15 cellular contexts compared by ENCODE assay signal in genomic region chr12:51622564-51622963, GRCh38. TPM values are rescaled to one million over a fixed set of nuclear protein-coding genes. Genes with fewer than 3 reads are reported as not detected.
A peak's percentile ranks its signal among the peaks of the same experiment; 100 is the strongest.
DNase-seq lines count a peak whose midpoint lies in the region; ATAC-seq and TF ChIP-seq lines count a peak whose summit lies in the region.
"Had no signal": no experiment of that assay in that cellular context is flagged by ENCODE, and none has a peak within 500 bp of the region (broad histone marks: within the 10 kb centered on the region; RNA-seq: fewer than 3 reads in every experiment).

No MANE protein-coding gene starts in this region.

- H3K9me3 Mint-ChIP-seq in progenitor cell of endocrine pancreas (ENCODE audit: low read depth): no peaks in the 10 kb centered on the region

- no peaks in the 10 kb centered on the region for H3K36me3 Mint-ChIP-seq in progenitor cell of endocrine pancreas (ENCODE audit: insufficient read depth)

- 59% methylated on average over 1 of the region's 1 CpG for WGBS in right cardiac atrium

- no peak for ATAC-seq in right cardiac atrium
- ATAC-seq: activated T-cell treated with anti-CD3 and anti-CD28 coated beads, Interleukin-2, amount 50 U/mL, for 72 hours had no signal

- no peak overlapping the region for H3K9ac ChIP-seq in HUES48 (ENCODE audit: low read depth, low read length)
- H3K9ac ChIP-seq: KMS-11 had no signal

- in situ Hi-C loops in astrocyte of the spinal cord (cut with HindIII; ENCODE audit: low sequenced_read_pairs): no loop called here

- H3K4me3 Mint-ChIP-seq in progenitor cell of endocrine pancreas (ENCODE audit: low read depth): no peak overlapping the region
- H3K4me3 Mint-ChIP-seq: activated T-cell treated with anti-CD3 and anti-CD28 coated beads, Interleukin-2, amount 50 U/mL, for 72 hours had no signal

- TF ChIP-seq CTCF in astrocyte of the spinal cord (IDR thresholded peaks at IDR 0.05; ENCODE audit: low read depth, low read length): no peak
- TF ChIP-seq CTCF in progenitor cell of endocrine pancreas (IDR thresholded peaks at IDR 0.05; ENCODE audit: unreplicated experiment): no peak

- no peaks in the 10 kb centered on the region for H3K27me3 ChIP-seq in HUES48 (ENCODE audit: control insufficient read depth, insufficient read depth, low read length)
- H3K27me3 ChIP-seq in right cardiac atrium (ENCODE audit: control insufficient read depth, insufficient read depth): no peaks in the 10 kb centered on the region
- H3K27me3 ChIP-seq: testis had no signal

- H3K27ac ChIP-seq in HUES48 (ENCODE audit: low read depth, low read length) (peak overlapping the region; percentile 82), right cardiac atrium (ENCODE audit: low read length) (no peak overlapping the region)
- H3K27ac ChIP-seq: KMS-11, prostate gland, testis had no signal

- no peak overlapping the region for H3K27ac Mint-ChIP-seq in progenitor cell of endocrine pancreas
- H3K27ac Mint-ChIP-seq: activated T-cell treated with anti-CD3 and anti-CD28 coated beads, Interleukin-2, amount 50 U/mL, for 72 hours had no signal

- H3K36me3 ChIP-seq in HUES48 (ENCODE audit: control insufficient read depth, insufficient read depth, low read length): no peaks in the 10 kb centered on the region
- H3K36me3 ChIP-seq: prostate gland had no signal

- H3K4me1 ChIP-seq in HUES48 (ENCODE audit: control insufficient read depth, insufficient read depth, low read length): peaks cover 20% of the 10 kb centered on the region
- H3K4me1 ChIP-seq in right cardiac atrium (ENCODE audit: control insufficient read depth, insufficient read depth, low read length): no peaks in the 10 kb centered on the region
- H3K4me1 ChIP-seq: prostate gland, testis had no signal

- H3K4me1 Mint-ChIP-seq in progenitor cell of endocrine pancreas (ENCODE audit: low read depth): peaks cover 10% of the 10 kb centered on the region

- peak; percentile 57 for DNase-seq in AG08395 (ENCODE audit: low spot score)
- peak; percentile 43 for DNase-seq in astrocyte of the spinal cord (ENCODE audit: low read depth, low spot score)
- peak; percentile 48 for DNase-seq in kidney glomerular epithelial cell (lab: John Stamatoyannopoulos, UW)
- no peak for DNase-seq in progenitor cell of endocrine pancreas (ENCODE audit: low spot score, unreplicated experiment)
- no peak for DNase-seq in NCI-H1417 treated with DMSO at 0.1 percent for 48 hours (lab: John Stamatoyannopoulos, UW)
- DNase-seq in islet precursor cell: no peak
- no peak for DNase-seq in right cardiac atrium
- DNase-seq: activated CD4-positive, alpha-beta T cell treated with anti-CD3 and anti-CD28 coated beads, Interleukin-2, amount 50 U/mL, for 48 hours; activated T-cell treated with anti-CD3 and anti-CD28 coated beads, Interleukin-2, amount 50 U/mL, for 72 hours; GOT3; hypothalamus; testis had no signal

- H3K27me3 Mint-ChIP-seq in progenitor cell of endocrine pancreas: no peaks in the 10 kb centered on the region

- H3K4me3 ChIP-seq in HUES48 (ENCODE audit: low read depth, low read length) (no peak overlapping the region), astrocyte of the spinal cord (ENCODE audit: low read depth, low read length) (no peak overlapping the region), right cardiac atrium (ENCODE audit: low read length) (no peak overlapping the region)
- H3K4me3 ChIP-seq: prostate gland, testis had no signal

- intact Hi-C loops in right cardiac atrium (cut with DNase I): no loop called here

- H3K9me3 ChIP-seq in HUES48 (ENCODE audit: control insufficient read depth, insufficient read depth, low read length) (no peaks in the 10 kb centered on the region), right cardiac atrium (ENCODE audit: control insufficient read depth, low read length) (no peaks in the 10 kb centered on the region)
- H3K9me3 ChIP-seq: prostate gland, testis had no signal

RNA-seq across cellular contexts. Expression of gene SCN8A, which starts 31.5 kb away (rescaled TPM):
- total RNA-seq in progenitor cell of endocrine pancreas (8.1 and 9.8 TPM in 2 replicates), right cardiac atrium (under 1 TPM; 0.09 to 0.58 (median 0.37) TPM)
- polyA plus RNA-seq in right cardiac atrium: 0.07 TPM

Comparison
In these comparisons a context has a peak if more than half of its experiments do, and no peak if none do; other contexts are left out.
1. DNase-seq: peak in AG08395 (single experiment), astrocyte of the spinal cord (single experiment) and kidney glomerular epithelial cell (single experiment); none in progenitor cell of endocrine pancreas (single experiment), NCI-H1417 treated with DMSO at 0.1 percent for 48 hours (single experiment), islet precursor cell (single experiment) and right cardiac atrium (0 of 3).